In the genomic region with DNA sequence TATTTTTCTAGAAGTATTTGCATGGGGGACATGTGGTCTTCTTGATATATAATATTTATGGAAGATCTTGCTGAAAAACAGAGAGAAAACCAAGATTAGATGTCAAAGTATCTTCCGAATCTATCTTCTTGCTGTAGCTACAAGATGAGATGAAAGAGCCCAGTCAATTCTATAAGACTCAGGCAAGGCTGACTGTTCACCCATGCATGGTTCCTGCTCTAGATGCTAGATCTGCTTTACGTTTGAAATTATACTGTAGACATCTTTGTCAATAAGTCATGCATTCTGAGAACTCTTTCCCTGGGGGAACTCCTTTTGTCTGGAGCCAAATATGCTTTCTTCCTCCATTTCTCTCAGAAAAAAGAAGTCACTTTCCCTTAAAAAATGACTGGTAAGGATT, we compare ENCODE assay signal across 16 cellular contexts.
DNase-seq lines count a peak whose midpoint lies in the region; ATAC-seq, FAIRE-seq and TF ChIP-seq lines count a peak whose summit lies in the region.
"Had no signal": no experiment of that assay in that cellular context is flagged by ENCODE, and none has a peak within 500 bp of the region (broad histone marks: within the 10 kb centered on the region; RNA-seq: fewer than 3 reads in every experiment).

No MANE protein-coding gene starts in this region.

- no peak overlapping the region for H3K4me2 ChIP-seq in GM12878 (ENCODE audit: control insufficient read depth, insufficient read depth)

- H3K36me3 ChIP-seq in GM12878 (ENCODE audit: control insufficient read depth in 2 of 2, insufficient read depth in 2 of 2, low read length in 1 of 2): no peaks in the 10 kb centered on the region
- no peaks in the 10 kb centered on the region for H3K36me3 ChIP-seq in kidney (ENCODE audit: control insufficient read depth in 1 of 2, insufficient read depth in 2 of 2, low read length in 2 of 2)
- H3K36me3 ChIP-seq: spleen had no signal

- BruUV-seq in GM12878 (replicated peaks; lab: Mats Ljungman, UMichigan): no TSS peak

- peaks cover 5% of the 10 kb centered on the region; the same call in 1 of the 2 replicates for H3K4me1 ChIP-seq in GM12878 (ENCODE audit: control insufficient read depth, insufficient read depth, low read length)
- no peaks in the 10 kb centered on the region for H3K4me1 ChIP-seq in kidney (ENCODE audit: control insufficient read depth in 1 of 2, insufficient read depth in 1 of 2, low read depth in 1 of 2, low read length in 2 of 2)

- CTCF ChIA-PET in GM12878 (lab: Yijun Ruan, JAX): no interaction called here
- CTCF ChIA-PET in activated CD4-positive, alpha-beta T cell treated with anti-CD3 and anti-CD28 coated beads for 36 hours (lab: Charles Lee): no interaction called here

- no peak overlapping the region for H3K9ac ChIP-seq in GM12878 (ENCODE audit: control insufficient read depth, insufficient read depth, low read length)
- no peak overlapping the region for H3K9ac ChIP-seq in kidney (ENCODE audit: low read length in 2 of 2)

- SMC1A ChIA-PET in GM12878 (lab: Charles Lee; ENCODE audit: uncharacterized antibody, unreplicated experiment): interaction anchor here (2.1 kb wide), 1 partner anchor 22 kb away, joined by 5 read pairs; no protein-coding TSS in a partner anchor

- FAIRE-seq in GM12878 (lab: Jason Lieb, UNC) (no peak), kidney (lab: Jason Lieb, UNC) (no peak)
- FAIRE-seq: urothelium cell line had no signal

- H2AFZ ChIP-seq in GM12878 (ENCODE audit: control insufficient read depth, low read depth, low read length): no peak overlapping the region; the same call in 1 of the 2 replicates

- no peak for TF ChIP-seq EP300 in GM12878 (IDR thresholded peaks at IDR 0.05; ENCODE audit: borderline replicate concordance in 1 of 2, control insufficient read depth in 1 of 2, low read depth in 2 of 2, low read length in 2 of 2)

- H3K9me3 ChIP-seq in GM12878 (replicated peaks; ENCODE audit: control insufficient read depth, insufficient read depth, low read length) (no peaks in the 10 kb centered on the region), kidney (ENCODE audit: control insufficient read depth in 1 of 2, low read length in 2 of 2) (no peaks in the 10 kb centered on the region)

- no peaks in the 10 kb centered on the region for H3K27me3 ChIP-seq in GM12878 (replicated peaks in 1 of 2; ENCODE audit: control insufficient read depth in 2 of 2, insufficient read depth in 2 of 2, low read length in 1 of 2)
- H3K27me3 ChIP-seq: spleen had no signal

- H3K36me3 Mint-ChIP-seq in activated CD4-positive, alpha-beta T cell treated with anti-CD3 and anti-CD28 coated beads for 36 hours (ENCODE audit: low read depth): no peaks in the 10 kb centered on the region
- H3K36me3 Mint-ChIP-seq: CD4-positive, alpha-beta memory T cell had no signal

- no peaks in the 10 kb centered on the region for H3K79me2 ChIP-seq in GM12878 (ENCODE audit: control insufficient read depth, insufficient read depth, low read length)

- POLR2A ChIA-PET in GM12878 (lab: Charles Lee): interaction anchor here (1.9 kb wide), 1 partner anchor 29 kb away, joined by 5 read pairs; no protein-coding TSS in a partner anchor
- POLR2A ChIA-PET in activated CD4-positive, alpha-beta T cell treated with anti-CD3 and anti-CD28 coated beads for 36 hours (lab: Charles Lee): no interaction called here

- peaks cover 4% of the 10 kb centered on the region for H3K9me3 Mint-ChIP-seq in activated CD4-positive, alpha-beta T cell treated with anti-CD3 and anti-CD28 coated beads for 36 hours (ENCODE audit: low read depth)
- H3K9me3 Mint-ChIP-seq: neural crest cell had no signal

- TF ChIP-seq POLR2A in GM12878 (IDR thresholded peaks at IDR 0.05; ENCODE audit: low read depth, low read length): no peak

- DNase-seq in GM12878 (ENCODE audit: low read depth, low spot score) (peak; percentile 23), kidney (no peak), DMS53 (lab: John Stamatoyannopoulos, UW) (no peak), mesenteric fat pad (ENCODE audit: low spot score) (no peak)
- DNase-seq in activated CD4-positive, alpha-beta T cell treated with anti-CD3 and anti-CD28 coated beads for 36 hours: no peak
- DNase-seq: CD4-positive, alpha-beta memory T cell; kidney glomerular epithelial cell; NCI-H345; spleen had no signal

- intact Hi-C loops in GM12878 (cut with micrococcal nuclease; ENCODE audit: unreplicated experiment) (no loop called here), kidney (cut with DNase I) (no loop called here)
- intact Hi-C loops in activated CD4-positive, alpha-beta T cell treated with anti-CD3 and anti-CD28 coated beads for 36 hours (cut with DNase I, micrococcal nuclease): no loop called here

- TF ChIP-seq CTCF in GM12878 (IDR thresholded peaks at IDR 0.05 in 2 of 3, conservative IDR thresholded peaks at IDR 0.05 in 1 of 3; ENCODE audit: control insufficient read depth in 2 of 3, extremely low read depth in 1 of 3, insufficient read depth in 1 of 3, low read depth in 3 of 3, low read length in 3 of 3) (no peak), kidney (IDR thresholded peaks at IDR 0.05; ENCODE audit: borderline replicate concordance, extremely low read depth, insufficient read depth) (no peak)

- in situ Hi-C loops in GM12878 (cut with MboI): no loop called here

- TF ChIP-seq RAD21 in GM12878 (IDR thresholded peaks at IDR 0.05; ENCODE audit: insufficient read depth, low read depth, low read length): no peak

- no peaks in the 10 kb centered on the region for H3K27me3 Mint-ChIP-seq in activated CD4-positive, alpha-beta T cell treated with anti-CD3 and anti-CD28 coated beads for 36 hours
- H3K27me3 Mint-ChIP-seq: CD4-positive, alpha-beta memory T cell had no signal

- no peaks in the 10 kb centered on the region for H4K20me1 ChIP-seq in GM12878 (ENCODE audit: control insufficient read depth, insufficient read depth)

- H3K4me3 ChIP-seq in GM12878 (no peak overlapping the region), kidney (ENCODE audit: low read length in 2 of 2) (no peak overlapping the region)
- H3K4me3 ChIP-seq: spleen had no signal

- H3K27ac Mint-ChIP-seq in activated CD4-positive, alpha-beta T cell treated with anti-CD3 and anti-CD28 coated beads for 36 hours: no peak overlapping the region
- H3K27ac Mint-ChIP-seq: CD4-positive, alpha-beta memory T cell had no signal

- WGBS in GM12878 (ENCODE audit: insufficient coverage, insufficient replicate concordance, low lambda C conversion rate, missing lambda C conversion rate): 2% methylated on average over 2 of the region's 2 CpGs

- no peak overlapping the region for H3K4me3 Mint-ChIP-seq in activated CD4-positive, alpha-beta T cell treated with anti-CD3 and anti-CD28 coated beads for 36 hours
- H3K4me3 Mint-ChIP-seq: CD4-positive, alpha-beta memory T cell; neural crest cell had no signal

- ATAC-seq in GM18868 (IDR thresholded peaks at IDR 0.05; ENCODE audit: unreplicated experiment): peak; percentile 97
- ATAC-seq in GM21717 (IDR thresholded peaks at IDR 0.05; ENCODE audit: unreplicated experiment): peak; percentile 92
- peak; percentile 75 for ATAC-seq in HG03097 (IDR thresholded peaks at IDR 0.05; ENCODE audit: low FRiP score, unreplicated experiment)
- ATAC-seq in GM12878: peak; percentile 95
- ATAC-seq in activated CD4-positive, alpha-beta T cell treated with anti-CD3 and anti-CD28 coated beads for 36 hours: no peak
- ATAC-seq: HCT116, Right ventricle myocardium inferior had no signal

- no peaks in the 10 kb centered on the region for H3K4me1 Mint-ChIP-seq in activated CD4-positive, alpha-beta T cell treated with anti-CD3 and anti-CD28 coated beads for 36 hours
- H3K4me1 Mint-ChIP-seq: CD4-positive, alpha-beta memory T cell had no signal

- RAD21 ChIA-PET in GM12878 (lab: Charles Lee; ENCODE audit: unreplicated experiment): interaction anchor here (2.0 kb wide), 1 partner anchor 86 kb away, joined by 4 read pairs; no protein-coding TSS in a partner anchor

- H3K27ac ChIP-seq in GM12878 (ENCODE audit: control insufficient read depth, insufficient read depth) (no peak overlapping the region; the same call in 1 of the 2 replicates), kidney (ENCODE audit: low read depth in 2 of 2, low read length in 2 of 2) (no peak overlapping the region)

TF ChIP-seq in GM12878, 131 proteins besides CTCF, POLR2A, EP300 and RAD21 (continues in another document):
- TF ChIP-seq, protein P1, sequence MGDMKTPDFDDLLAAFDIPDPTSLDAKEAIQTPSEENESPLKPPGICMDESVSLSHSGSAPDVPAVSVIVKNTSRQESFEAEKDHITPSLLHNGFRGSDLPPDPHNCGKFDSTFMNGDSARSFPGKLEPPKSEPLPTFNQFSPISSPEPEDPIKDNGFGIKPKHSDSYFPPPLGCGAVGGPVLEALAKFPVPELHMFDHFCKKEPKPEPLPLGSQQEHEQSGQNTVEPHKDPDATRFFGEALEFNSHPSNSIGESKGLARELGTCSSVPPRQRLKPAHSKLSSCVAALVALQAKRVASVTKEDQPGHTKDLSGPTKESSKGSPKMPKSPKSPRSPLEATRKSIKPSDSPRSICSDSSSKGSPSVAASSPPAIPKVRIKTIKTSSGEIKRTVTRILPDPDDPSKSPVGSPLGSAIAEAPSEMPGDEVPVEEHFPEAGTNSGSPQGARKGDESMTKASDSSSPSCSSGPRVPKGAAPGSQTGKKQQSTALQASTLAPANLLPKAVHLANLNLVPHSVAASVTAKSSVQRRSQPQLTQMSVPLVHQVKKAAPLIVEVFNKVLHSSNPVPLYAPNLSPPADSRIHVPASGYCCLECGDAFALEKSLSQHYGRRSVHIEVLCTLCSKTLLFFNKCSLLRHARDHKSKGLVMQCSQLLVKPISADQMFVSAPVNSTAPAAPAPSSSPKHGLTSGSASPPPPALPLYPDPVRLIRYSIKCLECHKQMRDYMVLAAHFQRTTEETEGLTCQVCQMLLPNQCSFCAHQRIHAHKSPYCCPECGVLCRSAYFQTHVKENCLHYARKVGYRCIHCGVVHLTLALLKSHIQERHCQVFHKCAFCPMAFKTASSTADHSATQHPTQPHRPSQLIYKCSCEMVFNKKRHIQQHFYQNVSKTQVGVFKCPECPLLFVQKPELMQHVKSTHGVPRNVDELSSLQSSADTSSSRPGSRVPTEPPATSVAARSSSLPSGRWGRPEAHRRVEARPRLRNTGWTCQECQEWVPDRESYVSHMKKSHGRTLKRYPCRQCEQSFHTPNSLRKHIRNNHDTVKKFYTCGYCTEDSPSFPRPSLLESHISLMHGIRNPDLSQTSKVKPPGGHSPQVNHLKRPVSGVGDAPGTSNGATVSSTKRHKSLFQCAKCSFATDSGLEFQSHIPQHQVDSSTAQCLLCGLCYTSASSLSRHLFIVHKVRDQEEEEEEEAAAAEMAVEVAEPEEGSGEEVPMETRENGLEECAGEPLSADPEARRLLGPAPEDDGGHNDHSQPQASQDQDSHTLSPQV (IDR thresholded peaks at IDR 0.05): no peak
- no peak for TF ChIP-seq SMAD1 (IDR thresholded peaks at IDR 0.05; ENCODE audit: low read depth, partially characterized antibody)
- peak; percentile 89 for TF ChIP-seq PAX5 (IDR thresholded peaks at IDR 0.05; ENCODE audit: borderline replicate concordance, low read depth, low read length)
